ENCODE assay signal across 23 cellular contexts in the genomic region with DNA sequence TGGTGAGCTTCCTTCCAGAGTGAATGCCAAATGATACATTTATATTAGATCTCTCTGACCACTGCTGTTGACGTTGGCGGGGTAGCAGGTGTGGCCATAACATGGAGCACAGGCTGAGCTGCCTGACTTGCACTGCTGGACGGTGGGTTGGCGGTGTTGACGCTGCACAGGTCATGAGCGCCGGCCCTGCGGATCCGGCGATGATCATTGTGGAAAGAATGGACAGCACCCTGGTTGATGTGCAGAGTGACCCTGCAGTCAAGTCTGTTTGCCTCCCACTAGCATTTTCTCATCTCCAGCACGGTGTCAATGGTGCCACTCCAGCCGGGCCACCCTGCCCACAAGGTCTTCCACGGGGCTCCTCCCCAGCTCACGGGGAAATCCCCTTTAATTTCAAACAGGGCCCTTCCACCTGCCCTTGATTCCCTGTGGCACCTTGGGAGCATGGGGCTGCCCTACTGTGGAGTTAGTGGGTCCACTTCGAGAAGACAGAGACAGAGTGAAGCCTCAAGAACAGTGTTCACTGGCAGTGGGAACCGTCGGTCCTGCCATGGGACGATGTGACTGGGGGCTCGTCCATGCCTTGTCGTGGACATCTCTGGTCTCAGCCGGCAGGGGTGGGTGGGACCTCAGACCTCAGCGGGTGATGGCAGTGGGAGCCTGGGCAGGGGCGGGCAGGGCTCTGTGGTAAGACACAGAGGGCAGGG.
"Had no signal": no experiment of that assay in that cellular context is flagged by ENCODE, and none has a peak within 500 bp of the region (broad histone marks: within the 10 kb centered on the region; RNA-seq: fewer than 3 reads in every experiment).

No MANE protein-coding gene starts in this region.

- DNase-seq: activated CD4-positive, CD25-positive, alpha-beta regulatory T cell treated with anti-CD3 and anti-CD28 coated beads, Interleukin-2, amount 50 U/mL, for 72 hours; activated naive CD4-positive, alpha-beta T cell; activated naive CD8-positive, alpha-beta T cell treated with anti-CD3 and anti-CD28 coated beads for 36 hours; activated T-cell treated with anti-CD3 and anti-CD28 coated beads, Interleukin-2, amount 50 U/mL, for 1 hour; effector CD4-positive, alpha-beta T cell; heart right ventricle; lower lobe of right lung; natural killer cell; sigmoid colon; stimulated activated CD4-positive, alpha-beta T cell treated with anti-CD3 and anti-CD28 coated beads, Interleukin-2, amount 100 ng/mL, for 48 hours; stimulated activated CD8-positive, alpha-beta memory T cell treated with anti-CD3 and anti-CD28 coated beads, Interleukin-4, amount 100 ng/mL, for 48 hours; stimulated activated naive B cell treated with anti-CD40 and anti-IgM and Interleukin-4, amounts not matched to agents 10 μg/mL and 1 μg/mL and 100 μg/mL, for 72 hours; T-cell; WERI-Rb-1 had no signal

- H3K9me3 Mint-ChIP-seq: type B pancreatic cell had no signal

- H3K27ac ChIP-seq: heart right ventricle, lower lobe of right lung, sigmoid colon, thoracic aorta, WERI-Rb-1 had no signal

- FAIRE-seq: bronchial epithelial cell, endometrium, keratinocyte had no signal

- H3K4me3 ChIP-seq: heart right ventricle, lower lobe of right lung, sigmoid colon, smooth muscle cell, thoracic aorta had no signal

- H3K4me1 Mint-ChIP-seq: activated naive CD8-positive, alpha-beta T cell treated with anti-CD3 and anti-CD28 coated beads for 36 hours; mesothelial cell of epicardium; natural killer cell; stimulated activated naive B cell treated with anti-CD40 and anti-IgM and Interleukin-4, amounts not matched to agents 10 μg/mL and 1 μg/mL and 100 μg/mL, for 72 hours; T-cell had no signal

- H3K4me1 ChIP-seq: heart right ventricle, lower lobe of right lung, sigmoid colon had no signal

- H3K36me3 ChIP-seq: heart right ventricle, lower lobe of right lung, sigmoid colon, thoracic aorta, WERI-Rb-1 had no signal

- H3K27me3 Mint-ChIP-seq: activated naive CD8-positive, alpha-beta T cell treated with anti-CD3 and anti-CD28 coated beads for 36 hours; dendritic cell treated with granulocyte-macrophage colony-stimulating factor and Interleukin-4, amounts not matched to agents 40 ng/mL and 50 ng/mL, for 4 days; type B pancreatic cell had no signal

- H3K36me3 Mint-ChIP-seq: mesothelial cell of epicardium, natural killer cell, T-cell, type B pancreatic cell had no signal

- H3K27me3 ChIP-seq: sigmoid colon had no signal

- H3K4me2 ChIP-seq: smooth muscle cell had no signal

- H3K4me3 Mint-ChIP-seq: activated naive CD8-positive, alpha-beta T cell treated with anti-CD3 and anti-CD28 coated beads for 36 hours; dendritic cell treated with granulocyte-macrophage colony-stimulating factor and Interleukin-4, amounts not matched to agents 40 ng/mL and 50 ng/mL, for 4 days; mesothelial cell of epicardium; natural killer cell; stimulated activated naive B cell treated with anti-CD40 and anti-IgM and Interleukin-4, amounts not matched to agents 10 μg/mL and 1 μg/mL and 100 μg/mL, for 72 hours; T-cell; T-helper 2 cell treated with Interferon-gamma antibody and Interleukin-4, amounts not matched to agents 5 μg/mL and 100 μg/mL, for 36 hours; type B pancreatic cell had no signal

- ATAC-seq: heart right ventricle; lower lobe of right lung; natural killer cell; stimulated activated naive B cell treated with anti-CD40 and anti-IgM and Interleukin-4, amounts not matched to agents 10 μg/mL and 1 μg/mL and 100 μg/mL, for 72 hours; T-cell had no signal

- H3K27ac Mint-ChIP-seq: activated naive CD8-positive, alpha-beta T cell treated with anti-CD3 and anti-CD28 coated beads for 36 hours; dendritic cell treated with granulocyte-macrophage colony-stimulating factor and Interleukin-4, amounts not matched to agents 40 ng/mL and 50 ng/mL, for 4 days; mesothelial cell of epicardium; natural killer cell; stimulated activated naive B cell treated with anti-CD40 and anti-IgM and Interleukin-4, amounts not matched to agents 10 μg/mL and 1 μg/mL and 100 μg/mL, for 72 hours; T-cell; T-helper 2 cell treated with Interferon-gamma antibody and Interleukin-4, amounts not matched to agents 5 μg/mL and 100 μg/mL, for 36 hours; type B pancreatic cell had no signal
